1 cellular context compared by ENCODE assay signal in the genomic region with DNA sequence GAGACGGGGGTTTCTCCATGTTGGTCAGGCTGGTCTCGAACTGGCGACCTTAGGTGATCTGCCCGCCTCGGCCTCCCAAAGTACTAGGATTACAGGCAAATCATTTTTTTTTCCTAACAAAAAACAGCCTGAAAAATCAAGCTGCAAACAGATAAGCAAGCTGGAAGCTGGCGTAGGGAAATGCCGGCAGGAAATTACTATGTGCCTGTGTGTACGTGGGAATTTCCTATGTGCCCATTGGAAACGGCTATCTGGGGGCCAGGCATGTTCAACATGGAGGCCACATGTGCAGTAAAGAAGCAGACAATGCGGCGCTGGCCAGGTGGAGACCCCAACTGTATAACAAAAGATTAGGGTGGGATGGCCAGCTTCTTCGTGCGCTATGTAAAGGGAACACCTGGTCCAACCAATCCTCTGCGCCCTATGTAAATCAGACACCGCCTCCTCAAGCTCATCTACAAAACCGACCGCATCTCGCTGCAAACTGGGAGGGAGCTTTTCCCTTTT.
TF ChIP-seq lines count a peak whose summit lies in the region.

No MANE protein-coding gene starts in this region.

TF ChIP-seq in K562, 482 proteins besides CTCF, POLR2A, EP300 and RAD21:
- TF ChIP-seq, protein P1, sequence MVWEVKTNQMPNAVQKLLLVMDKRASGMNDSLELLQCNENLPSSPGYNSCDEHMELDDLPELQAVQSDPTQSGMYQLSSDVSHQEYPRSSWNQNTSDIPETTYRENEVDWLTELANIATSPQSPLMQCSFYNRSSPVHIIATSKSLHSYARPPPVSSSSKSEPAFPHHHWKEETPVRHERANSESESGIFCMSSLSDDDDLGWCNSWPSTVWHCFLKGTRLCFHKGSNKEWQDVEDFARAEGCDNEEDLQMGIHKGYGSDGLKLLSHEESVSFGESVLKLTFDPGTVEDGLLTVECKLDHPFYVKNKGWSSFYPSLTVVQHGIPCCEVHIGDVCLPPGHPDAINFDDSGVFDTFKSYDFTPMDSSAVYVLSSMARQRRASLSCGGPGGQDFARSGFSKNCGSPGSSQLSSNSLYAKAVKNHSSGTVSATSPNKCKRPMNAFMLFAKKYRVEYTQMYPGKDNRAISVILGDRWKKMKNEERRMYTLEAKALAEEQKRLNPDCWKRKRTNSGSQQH (CRISPR knock-in tag; IDR thresholded peaks at IDR 0.05), result no peak
- TF ChIP-seq ARNT (IDR thresholded peaks at IDR 0.05) (no peak), POLR2AphosphoS5 (IDR thresholded peaks at IDR 0.05; ENCODE audit: control insufficient read depth, insufficient read depth, low read depth, low read length) (no peak), JUN (IDR thresholded peaks at IDR 0.05; ENCODE audit: borderline replicate concordance, low read depth, low read length) (no peak), JUN (CRISPR knock-in tag; IDR thresholded peaks at IDR 0.05; ENCODE audit: borderline replicate concordance) (no peak), ZNF24 (IDR thresholded peaks at IDR 0.05) (no peak)
